ENCODE assay signal across 11 cellular contexts in the genomic region with DNA sequence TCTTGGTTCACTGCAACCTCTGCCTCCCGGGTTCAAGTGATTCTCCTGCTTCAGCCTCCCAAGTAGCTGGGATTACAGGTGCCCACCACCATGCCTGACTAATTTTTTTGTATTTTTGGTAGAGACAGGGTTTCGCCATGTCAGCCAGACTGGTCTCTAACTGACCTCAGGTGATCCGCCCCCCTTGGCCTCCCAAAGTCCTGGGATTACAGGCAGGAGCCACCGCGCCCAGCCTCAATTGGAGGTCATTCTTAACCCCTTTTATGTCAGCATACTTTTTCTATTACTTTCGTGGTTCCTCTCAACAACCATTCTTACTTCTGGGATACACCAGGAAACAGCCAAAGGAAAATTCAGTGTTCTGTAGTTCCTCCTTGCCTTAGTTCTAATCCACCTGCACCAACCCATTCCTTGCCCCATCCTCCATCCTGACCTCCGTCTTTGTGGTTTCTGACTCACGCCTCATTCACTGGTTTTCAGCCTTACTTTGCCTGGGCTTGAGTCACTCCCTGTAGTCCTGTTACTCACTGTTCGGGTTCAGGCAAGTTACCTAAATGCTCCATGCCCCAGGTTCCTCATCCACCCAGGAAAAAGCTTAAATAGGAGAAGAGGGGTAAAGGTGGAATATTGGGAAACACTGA. TPM values are rescaled to one million over a fixed set of nuclear protein-coding genes. Genes with fewer than 3 reads are reported as not detected.
A peak's percentile ranks its signal among the peaks of the same experiment; 100 is the strongest.
DNase-seq lines count a peak whose midpoint lies in the region; ATAC-seq and TF ChIP-seq lines count a peak whose summit lies in the region.
"Had no signal": no experiment of that assay in that cellular context is flagged by ENCODE, and none has a peak within 500 bp of the region (broad histone marks: within the 10 kb centered on the region; RNA-seq: fewer than 3 reads in every experiment).

No MANE protein-coding gene starts in this region.

- no peak overlapping the region for H3K4me3 Mint-ChIP-seq in activated CD8-positive, alpha-beta T cell treated with anti-CD3 and anti-CD28 coated beads for 36 hours
- H3K4me3 Mint-ChIP-seq in activated CD8-positive, alpha-beta T cell treated with anti-CD3 and anti-CD28 coated beads, Interleukin-2, amount 10 ng/mL, durations not matched to agents 7 days and 5 days: no peak overlapping the region
- H3K4me3 Mint-ChIP-seq in stimulated activated effector memory CD8-positive, alpha-beta T cell treated with anti-CD3 and anti-CD28 coated beads, Interleukin-12 subunit alpha, Interleukin-12 subunit beta, amount 100 ng/mL, for 72 hours: no peak overlapping the region
- H3K4me3 Mint-ChIP-seq: CD4-positive, CD25-positive, alpha-beta regulatory T cell; endodermal cell had no signal

- H3K27me3 ChIP-seq in brain microvascular endothelial cell (replicated peaks): no peaks in the 10 kb centered on the region

- H3K36me3 ChIP-seq in brain microvascular endothelial cell (replicated peaks): no peaks in the 10 kb centered on the region

- H3K9me3 Mint-ChIP-seq in activated CD8-positive, alpha-beta T cell treated with anti-CD3 and anti-CD28 coated beads for 36 hours: no peaks in the 10 kb centered on the region
- no peaks in the 10 kb centered on the region for H3K9me3 Mint-ChIP-seq in activated CD8-positive, alpha-beta T cell treated with anti-CD3 and anti-CD28 coated beads, Interleukin-2, amount 10 ng/mL, durations not matched to agents 7 days and 5 days (ENCODE audit: insufficient read depth)
- no peaks in the 10 kb centered on the region for H3K9me3 Mint-ChIP-seq in stimulated activated effector memory CD8-positive, alpha-beta T cell treated with anti-CD3 and anti-CD28 coated beads, Interleukin-12 subunit alpha, Interleukin-12 subunit beta, amount 100 ng/mL, for 72 hours
- H3K9me3 Mint-ChIP-seq: CD4-positive, CD25-positive, alpha-beta regulatory T cell; endodermal cell had no signal

- peaks cover 3% of the 10 kb centered on the region for H3K27me3 Mint-ChIP-seq in activated CD8-positive, alpha-beta T cell treated with anti-CD3 and anti-CD28 coated beads for 36 hours
- H3K27me3 Mint-ChIP-seq in activated CD8-positive, alpha-beta T cell treated with anti-CD3 and anti-CD28 coated beads, Interleukin-2, amount 10 ng/mL, durations not matched to agents 7 days and 5 days (ENCODE audit: low read depth): peaks cover 13% of the 10 kb centered on the region

- H3K27ac Mint-ChIP-seq in activated CD8-positive, alpha-beta T cell treated with anti-CD3 and anti-CD28 coated beads for 36 hours: no peak overlapping the region
- no peak overlapping the region for H3K27ac Mint-ChIP-seq in activated CD8-positive, alpha-beta T cell treated with anti-CD3 and anti-CD28 coated beads, Interleukin-2, amount 10 ng/mL, durations not matched to agents 7 days and 5 days
- H3K27ac Mint-ChIP-seq in stimulated activated effector memory CD8-positive, alpha-beta T cell treated with anti-CD3 and anti-CD28 coated beads, Interleukin-12 subunit alpha, Interleukin-12 subunit beta, amount 100 ng/mL, for 72 hours: no peak overlapping the region
- H3K27ac Mint-ChIP-seq: CD4-positive, CD25-positive, alpha-beta regulatory T cell; endodermal cell had no signal

- no peaks in the 10 kb centered on the region for H3K36me3 Mint-ChIP-seq in activated CD8-positive, alpha-beta T cell treated with anti-CD3 and anti-CD28 coated beads for 36 hours (ENCODE audit: low read depth)
- H3K36me3 Mint-ChIP-seq in activated CD8-positive, alpha-beta T cell treated with anti-CD3 and anti-CD28 coated beads, Interleukin-2, amount 10 ng/mL, durations not matched to agents 7 days and 5 days (ENCODE audit: low read depth): no peaks in the 10 kb centered on the region
- H3K36me3 Mint-ChIP-seq in stimulated activated effector memory CD8-positive, alpha-beta T cell treated with anti-CD3 and anti-CD28 coated beads, Interleukin-12 subunit alpha, Interleukin-12 subunit beta, amount 100 ng/mL, for 72 hours: no peaks in the 10 kb centered on the region
- H3K36me3 Mint-ChIP-seq: CD4-positive, CD25-positive, alpha-beta regulatory T cell had no signal

- ATAC-seq in activated CD8-positive, alpha-beta T cell treated with anti-CD3 and anti-CD28 coated beads for 36 hours: peak; percentile 84
- no peak for ATAC-seq in activated CD8-positive, alpha-beta T cell treated with anti-CD3 and anti-CD28 coated beads, Interleukin-2, amount 10 ng/mL, durations not matched to agents 7 days and 5 days
- ATAC-seq in stimulated activated effector memory CD8-positive, alpha-beta T cell treated with anti-CD3 and anti-CD28 coated beads, Interleukin-12 subunit alpha, Interleukin-12 subunit beta, amount 100 ng/mL, for 72 hours: peak; percentile 95
- ATAC-seq in GM21367 (IDR thresholded peaks at IDR 0.05; ENCODE audit: unreplicated experiment): no peak
- ATAC-seq: sciatic nerve had no signal

- no peak for TF ChIP-seq CTCF in activated CD8-positive, alpha-beta T cell treated with anti-CD3 and anti-CD28 coated beads for 36 hours (IDR thresholded peaks at IDR 0.05)
- no peak for TF ChIP-seq CTCF in brain microvascular endothelial cell (IDR thresholded peaks at IDR 0.05; ENCODE audit: low read depth, low read length, missing control alignments)

- H3K4me3 ChIP-seq in brain microvascular endothelial cell (ENCODE audit: low read depth, low read length): no peak overlapping the region

- in situ Hi-C loops in brain microvascular endothelial cell (cut with HindIII; ENCODE audit: low pct_ligation_motif_present, low sequenced_read_pairs): no loop called here

- peak; percentile 17 for DNase-seq in activated CD8-positive, alpha-beta T cell treated with anti-CD3 and anti-CD28 coated beads for 36 hours
- no peak for DNase-seq in activated CD8-positive, alpha-beta T cell treated with anti-CD3 and anti-CD28 coated beads, Interleukin-2, amount 10 ng/mL, durations not matched to agents 7 days and 5 days
- DNase-seq in LoVo (ENCODE audit: low spot score) (peak; percentile 89), brain microvascular endothelial cell (peak; percentile 90), SK-N-DZ (ENCODE audit: low spot score) (no peak), NCI-H2107 treated with DMSO at 0.1 percent for 48 hours (lab: John Stamatoyannopoulos, UW; ENCODE audit: unreplicated experiment) (no peak)
- no peak for DNase-seq in stimulated activated effector memory CD8-positive, alpha-beta T cell treated with anti-CD3 and anti-CD28 coated beads, Interleukin-12 subunit alpha, Interleukin-12 subunit beta, amount 100 ng/mL, for 72 hours (ENCODE audit: low spot score in 2 of 2)
- DNase-seq: CD4-positive, CD25-positive, alpha-beta regulatory T cell; endodermal cell had no signal

- CTCF ChIA-PET in activated CD8-positive, alpha-beta T cell treated with anti-CD3 and anti-CD28 coated beads for 36 hours (lab: Charles Lee): interaction anchor here (1.0 to 1.9 kb wide), 2 partner anchors 22 to 30 kb away, joined by 3 to 6 read pairs; a partner anchor contains a TSS
- CTCF ChIA-PET in activated CD8-positive, alpha-beta T cell treated with anti-CD3 and anti-CD28 coated beads, Interleukin-2, amount 10 ng/mL, durations not matched to agents 7 days and 5 days (lab: Charles Lee): no interaction called here

- peak overlapping the region; percentile 42 for H3K27ac ChIP-seq in brain microvascular endothelial cell

- POLR2A ChIA-PET in activated CD8-positive, alpha-beta T cell treated with anti-CD3 and anti-CD28 coated beads for 36 hours (lab: Charles Lee): interaction anchor here (1.4 kb wide), 1 partner anchor 14 kb away, joined by 5 read pairs; no protein-coding TSS in a partner anchor
- POLR2A ChIA-PET in activated CD8-positive, alpha-beta T cell treated with anti-CD3 and anti-CD28 coated beads, Interleukin-2, amount 10 ng/mL, durations not matched to agents 7 days and 5 days (lab: Charles Lee): no interaction called here

- peaks cover 11% of the 10 kb centered on the region for H3K4me1 Mint-ChIP-seq in activated CD8-positive, alpha-beta T cell treated with anti-CD3 and anti-CD28 coated beads for 36 hours (ENCODE audit: low read depth)
- peaks cover 7% of the 10 kb centered on the region for H3K4me1 Mint-ChIP-seq in activated CD8-positive, alpha-beta T cell treated with anti-CD3 and anti-CD28 coated beads, Interleukin-2, amount 10 ng/mL, durations not matched to agents 7 days and 5 days (ENCODE audit: low read depth)
- peaks cover 11% of the 10 kb centered on the region for H3K4me1 Mint-ChIP-seq in stimulated activated effector memory CD8-positive, alpha-beta T cell treated with anti-CD3 and anti-CD28 coated beads, Interleukin-12 subunit alpha, Interleukin-12 subunit beta, amount 100 ng/mL, for 72 hours
- H3K4me1 Mint-ChIP-seq: CD4-positive, CD25-positive, alpha-beta regulatory T cell; endodermal cell had no signal

- intact Hi-C loops in activated CD8-positive, alpha-beta T cell treated with anti-CD3 and anti-CD28 coated beads for 36 hours (cut with micrococcal nuclease): no loop called here

RNA-seq across cellular contexts. Expression of a gene that starts 12.9 kb away (rescaled TPM):
- total RNA-seq in activated CD8-positive, alpha-beta T cell treated with anti-CD3 and anti-CD28 coated beads for 36 hours: 10 to 100 TPM; 30.6 to 32.3 TPM
- total RNA-seq in activated CD8-positive, alpha-beta T cell treated with anti-CD3 and anti-CD28 coated beads, Interleukin-2, amount 10 ng/mL, durations not matched to agents 7 days and 5 days: 10 to 100 TPM; 26.4 to 27.0 TPM
- 5.9 and 8.4 TPM in 2 replicates for polyA plus RNA-seq in SK-N-DZ (2014; cell fraction: cytosol; rRNA removed)
- polyA plus RNA-seq in SK-N-DZ (2014; cell fraction: nucleus; rRNA removed): 6.0 and 6.6 TPM in 2 replicates

RNA-seq across cellular contexts. Expression of a gene that starts 29.9 kb away (rescaled TPM):
- total RNA-seq in activated CD8-positive, alpha-beta T cell treated with anti-CD3 and anti-CD28 coated beads for 36 hours: 10 to 100 TPM; 26.8 to 35.7 TPM
- 10 to 100 TPM; 25.5 to 29.5 TPM for total RNA-seq in activated CD8-positive, alpha-beta T cell treated with anti-CD3 and anti-CD28 coated beads, Interleukin-2, amount 10 ng/mL, durations not matched to agents 7 days and 5 days
- 20.2 and 36.2 TPM in 2 replicates for polyA plus RNA-seq in SK-N-DZ (2014; cell fraction: cytosol; rRNA removed)
- 33.1 and 35.7 TPM in 2 replicates for polyA plus RNA-seq in SK-N-DZ (2014; cell fraction: nucleus; rRNA removed)

Comparison
In these comparisons a context has a peak if more than half of its experiments do, and no peak if none do; other contexts are left out.
1. ATAC-seq: peak in activated CD8-positive, alpha-beta T cell treated with anti-CD3 and anti-CD28 coated beads for 36 hours (single experiment) and stimulated activated effector memory CD8-positive, alpha-beta T cell treated with anti-CD3 and anti-CD28 coated beads, Interleukin-12 subunit alpha, Interleukin-12 subunit beta, amount 100 ng/mL, for 72 hours (single experiment); none in activated CD8-positive, alpha-beta T cell treated with anti-CD3 and anti-CD28 coated beads, Interleukin-2, amount 10 ng/mL, durations not matched to agents 7 days and 5 days (single experiment) and GM21367 (single experiment).
2. DNase-seq: peak in activated CD8-positive, alpha-beta T cell treated with anti-CD3 and anti-CD28 coated beads for 36 hours (single experiment), LoVo (single experiment) and brain microvascular endothelial cell (single experiment); none in activated CD8-positive, alpha-beta T cell treated with anti-CD3 and anti-CD28 coated beads, Interleukin-2, amount 10 ng/mL, durations not matched to agents 7 days and 5 days (single experiment), stimulated activated effector memory CD8-positive, alpha-beta T cell treated with anti-CD3 and anti-CD28 coated beads, Interleukin-12 subunit alpha, Interleukin-12 subunit beta, amount 100 ng/mL, for 72 hours (0 of 2), SK-N-DZ (single experiment) and NCI-H2107 treated with DMSO at 0.1 percent for 48 hours (single experiment).